In the genomic region with DNA sequence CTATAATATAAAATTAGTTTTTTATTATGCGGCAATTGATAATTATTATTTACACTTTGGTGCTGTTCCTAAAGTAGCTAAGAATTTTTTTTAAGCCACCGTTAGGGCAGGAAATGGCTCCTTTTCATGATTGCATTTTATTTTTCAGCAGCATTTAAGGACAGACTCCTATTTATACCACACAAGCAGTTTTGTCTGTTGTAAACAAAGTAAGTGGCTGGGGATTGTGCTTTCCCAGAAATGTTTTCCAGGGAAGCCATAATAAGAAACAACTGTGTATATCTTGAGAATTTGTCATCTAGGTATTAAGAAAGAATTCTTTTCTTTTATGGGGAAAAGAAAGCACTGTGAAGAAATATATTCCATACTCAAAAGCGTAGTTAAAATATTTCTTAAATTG, we compare ENCODE assay signal across 15 cellular contexts.
"Had no signal": no experiment of that assay in that cellular context is flagged by ENCODE, and none has a peak within 500 bp of the region (broad histone marks: within the 10 kb centered on the region; RNA-seq: fewer than 3 reads in every experiment).

No MANE protein-coding gene starts in this region.

- H3K27ac Mint-ChIP-seq: activated CD4-positive, alpha-beta T cell treated with anti-CD3 and anti-CD28 coated beads, Interleukin-2, amount 10 ng/mL, durations not matched to agents 24 days and 14 days; activated naive CD8-positive, alpha-beta T cell treated with anti-CD3 and anti-CD28 coated beads for 36 hours; activated T-cell treated with anti-CD3 and anti-CD28 coated beads, Interleukin-2, amount 50 U/mL, for 72 hours; brain; naive thymus-derived CD8-positive, alpha-beta T cell; stimulated activated naive B cell treated with anti-CD40 and anti-IgM and Interleukin-4, amounts not matched to agents 10 μg/mL and 1 μg/mL and 100 μg/mL, for 72 hours had no signal

- H3K9me3 Mint-ChIP-seq: activated CD4-positive, alpha-beta T cell treated with anti-CD3 and anti-CD28 coated beads, Interleukin-2, amount 10 ng/mL, durations not matched to agents 24 days and 14 days; activated naive CD8-positive, alpha-beta T cell treated with anti-CD3 and anti-CD28 coated beads for 36 hours; activated T-cell treated with anti-CD3 and anti-CD28 coated beads, Interleukin-2, amount 50 U/mL, for 72 hours; brain; naive thymus-derived CD8-positive, alpha-beta T cell; stimulated activated naive B cell treated with anti-CD40 and anti-IgM and Interleukin-4, amounts not matched to agents 10 μg/mL and 1 μg/mL and 100 μg/mL, for 72 hours had no signal

- DNase-seq: activated CD4-positive, alpha-beta T cell treated with anti-CD3 and anti-CD28 coated beads, Interleukin-2, amount 10 ng/mL, durations not matched to agents 24 days and 14 days; activated CD4-positive, CD25-positive, alpha-beta regulatory T cell; activated CD8-positive, alpha-beta memory T cell treated with anti-CD3 and anti-CD28 coated beads, Interleukin-2, amount 50 U/mL, for 48 hours; activated naive CD8-positive, alpha-beta T cell treated with anti-CD3 and anti-CD28 coated beads for 36 hours; activated T-cell treated with anti-CD3 and anti-CD28 coated beads, Interleukin-2, amount 50 U/mL, for 72 hours; central memory CD4-positive, alpha-beta T cell; colonic mucosa; left lung; naive thymus-derived CD8-positive, alpha-beta T cell; pancreas; stimulated activated naive B cell treated with anti-CD40 and anti-IgM and Interleukin-4, amounts not matched to agents 10 μg/mL and 1 μg/mL and 100 μg/mL, for 72 hours; tibial artery; uterus had no signal

- H3K36me3 Mint-ChIP-seq: brain had no signal

- H3K4me3 Mint-ChIP-seq: activated CD4-positive, alpha-beta T cell treated with anti-CD3 and anti-CD28 coated beads, Interleukin-2, amount 10 ng/mL, durations not matched to agents 24 days and 14 days; activated naive CD8-positive, alpha-beta T cell treated with anti-CD3 and anti-CD28 coated beads for 36 hours; activated T-cell treated with anti-CD3 and anti-CD28 coated beads, Interleukin-2, amount 50 U/mL, for 72 hours; brain; naive thymus-derived CD8-positive, alpha-beta T cell; stimulated activated naive B cell treated with anti-CD40 and anti-IgM and Interleukin-4, amounts not matched to agents 10 μg/mL and 1 μg/mL and 100 μg/mL, for 72 hours had no signal

- H3K9me3 ChIP-seq: colonic mucosa, gastroesophageal sphincter, left lung, pancreas, tibial artery, uterus had no signal

- H3K4me1 ChIP-seq: colonic mucosa, gastroesophageal sphincter, left lung, pancreas, tibial artery, uterus had no signal

- H3K27me3 ChIP-seq: colonic mucosa, gastroesophageal sphincter, left lung, pancreas, tibial artery, uterus had no signal

- H3K4me1 Mint-ChIP-seq: activated CD4-positive, alpha-beta T cell treated with anti-CD3 and anti-CD28 coated beads, Interleukin-2, amount 10 ng/mL, durations not matched to agents 24 days and 14 days; activated naive CD8-positive, alpha-beta T cell treated with anti-CD3 and anti-CD28 coated beads for 36 hours; naive thymus-derived CD8-positive, alpha-beta T cell; stimulated activated naive B cell treated with anti-CD40 and anti-IgM and Interleukin-4, amounts not matched to agents 10 μg/mL and 1 μg/mL and 100 μg/mL, for 72 hours had no signal

- ATAC-seq: activated T-cell treated with anti-CD3 and anti-CD28 coated beads, Interleukin-2, amount 50 U/mL, for 72 hours; gastroesophageal sphincter; left lung; naive thymus-derived CD8-positive, alpha-beta T cell; pancreas; stimulated activated naive B cell treated with anti-CD40 and anti-IgM and Interleukin-4, amounts not matched to agents 10 μg/mL and 1 μg/mL and 100 μg/mL, for 72 hours had no signal

- H3K27me3 Mint-ChIP-seq: activated CD4-positive, alpha-beta T cell treated with anti-CD3 and anti-CD28 coated beads, Interleukin-2, amount 10 ng/mL, durations not matched to agents 24 days and 14 days; activated naive CD8-positive, alpha-beta T cell treated with anti-CD3 and anti-CD28 coated beads for 36 hours; brain; naive thymus-derived CD8-positive, alpha-beta T cell; stimulated activated naive B cell treated with anti-CD40 and anti-IgM and Interleukin-4, amounts not matched to agents 10 μg/mL and 1 μg/mL and 100 μg/mL, for 72 hours had no signal

- H3K27ac ChIP-seq: colonic mucosa, gastroesophageal sphincter, left lung, pancreas, tibial artery, uterus had no signal

- H3K4me3 ChIP-seq: colonic mucosa, gastroesophageal sphincter, left lung, pancreas, tibial artery, uterus had no signal

- H3K36me3 ChIP-seq: colonic mucosa, pancreas, uterus had no signal
